In the genomic region with DNA sequence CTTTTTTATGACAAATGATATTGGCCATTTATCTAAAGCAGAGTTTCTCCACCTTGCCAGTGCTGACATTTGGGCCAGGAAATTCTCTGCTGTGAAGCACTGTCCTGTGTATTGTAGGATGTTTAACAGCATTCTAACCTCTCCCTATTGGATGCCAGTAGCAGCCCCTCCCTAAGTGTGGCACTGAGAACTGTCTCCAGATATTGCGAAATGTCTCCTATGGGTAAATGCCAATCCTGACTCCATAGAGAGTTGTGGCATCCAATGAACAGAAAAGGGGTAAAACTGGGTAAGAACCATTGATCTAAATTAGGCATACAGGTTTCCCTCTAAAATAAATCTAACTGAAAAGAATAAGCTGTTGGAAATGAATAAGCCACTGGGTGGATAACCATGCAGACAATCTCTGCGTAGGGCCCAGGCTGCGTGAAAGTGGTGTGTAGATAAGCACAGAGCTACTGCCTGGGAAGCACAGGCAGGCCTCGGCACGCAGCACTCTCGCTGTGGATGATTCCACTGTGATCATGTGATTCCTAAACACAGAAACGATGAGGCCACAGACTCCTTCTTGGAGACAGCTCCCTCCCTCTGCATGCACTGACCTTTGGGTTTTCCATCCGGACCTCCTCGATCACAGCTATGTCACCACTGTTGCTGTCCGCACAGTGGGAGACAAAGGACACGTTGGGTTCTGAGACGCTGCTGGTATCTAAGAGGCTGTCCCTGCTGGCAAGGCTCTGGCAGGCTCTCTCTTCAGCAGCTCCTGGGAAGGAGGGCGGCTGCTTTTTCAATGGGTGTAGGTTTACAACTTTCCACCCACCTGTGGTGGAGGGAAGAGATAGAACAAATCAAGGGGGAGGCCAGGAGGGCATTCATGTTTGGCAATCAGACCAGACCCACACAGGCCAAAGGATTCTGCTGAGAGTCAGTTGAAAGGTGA, we compare ENCODE assay signal across 23 cellular contexts. TPM values are rescaled to one million over a fixed set of nuclear protein-coding genes. Genes with fewer than 3 reads are reported as not detected.
A peak's percentile ranks its signal among the peaks of the same experiment; 100 is the strongest.
DNase-seq lines count a peak whose midpoint lies in the region; ATAC-seq and TF ChIP-seq lines count a peak whose summit lies in the region.
"Had no signal": no experiment of that assay in that cellular context is flagged by ENCODE, and none has a peak within 500 bp of the region (broad histone marks: within the 10 kb centered on the region; RNA-seq: fewer than 3 reads in every experiment).

No MANE protein-coding gene starts in this region.

- 60 to 73% methylated on average over 13 of the region's 13 CpGs for WGBS in esophagus, 2 donors
- WGBS in right cardiac atrium, result 64% methylated on average over 13 of the region's 13 CpGs

- peaks cover 0 to 3% (median 1%) of the 10 kb centered on the region in 3 donors for H3K27me3 Mint-ChIP-seq in CD14-positive monocyte (ENCODE audit: low read depth in 3 of 3)
- H3K27me3 Mint-ChIP-seq: activated naive CD8-positive, alpha-beta T cell treated with anti-CD3 and anti-CD28 coated beads for 36 hours; CD4-positive, CD25-positive, alpha-beta regulatory T cell; stimulated activated memory B cell treated with anti-CD40 and anti-IgM and Interleukin-4, amounts not matched to agents 10 μg/mL and 1 μg/mL and 100 μg/mL, for 72 hours had no signal

- H3K4me3 Mint-ChIP-seq in CD14-positive monocyte, result no peak overlapping the region
- H3K4me3 Mint-ChIP-seq: activated naive CD8-positive, alpha-beta T cell treated with anti-CD3 and anti-CD28 coated beads for 36 hours; brain; CD4-positive, CD25-positive, alpha-beta regulatory T cell; GM23338; stimulated activated memory B cell treated with anti-CD40 and anti-IgM and Interleukin-4, amounts not matched to agents 10 μg/mL and 1 μg/mL and 100 μg/mL, for 72 hours; T-helper 1 cell treated with Interleukin-12 subunit alpha and Interleukin-12 subunit beta and Interleukin-4 antibody, amounts not matched to agents 30 μg/mL and 1 μg/mL, for 36 hours had no signal

- no peaks in the 10 kb centered on the region for H3K9me3 Mint-ChIP-seq in CD14-positive monocyte
- H3K9me3 Mint-ChIP-seq: activated naive CD8-positive, alpha-beta T cell treated with anti-CD3 and anti-CD28 coated beads for 36 hours; brain; CD4-positive, CD25-positive, alpha-beta regulatory T cell; GM23338; stimulated activated memory B cell treated with anti-CD40 and anti-IgM and Interleukin-4, amounts not matched to agents 10 μg/mL and 1 μg/mL and 100 μg/mL, for 72 hours; T-helper 1 cell treated with Interleukin-12 subunit alpha and Interleukin-12 subunit beta and Interleukin-4 antibody, amounts not matched to agents 30 μg/mL and 1 μg/mL, for 36 hours had no signal

- ATAC-seq in right cardiac atrium (peak; percentile 77 to 81), GM18505 (IDR thresholded peaks at IDR 0.05; ENCODE audit: unreplicated experiment) (no peak)
- ATAC-seq: GM23338; stimulated activated memory B cell treated with anti-CD40 and anti-IgM and Interleukin-4, amounts not matched to agents 10 μg/mL and 1 μg/mL and 100 μg/mL, for 72 hours had no signal

- peak; percentile 26 for DNase-seq in AG10803 (ENCODE audit: low read depth)
- peak; percentile 59 for DNase-seq in NCI-H2171 treated with DMSO at 0.1 percent for 48 hours (lab: John Stamatoyannopoulos, UW)
- DNase-seq in right cardiac atrium, result peak in 1 of 3 donors; percentile 65
- no peak for DNase-seq in CD14-positive monocyte (ENCODE audit: low spot score)
- DNase-seq in activated CD8-positive, alpha-beta memory T cell treated with anti-CD3 and anti-CD28 coated beads, Interleukin-2, amount 50 U/mL, for 4 hours, result no peak
- no peak for DNase-seq in effector memory CD4-positive, alpha-beta T cell
- DNase-seq: activated naive CD8-positive, alpha-beta T cell treated with anti-CD3 and anti-CD28 coated beads for 36 hours; CD4-positive, CD25-positive, alpha-beta regulatory T cell; DMS53; mesendoderm; NCI-H2029; NCI-H524 treated with DMSO at 0.1 percent for 48 hours; SHP77 treated with DMSO at 0.1 percent for 48 hours; tibial artery; WERI-Rb-1 had no signal

- no peak overlapping the region for H3K4me3 ChIP-seq in AG10803 (ENCODE audit: low read length)
- H3K4me3 ChIP-seq in esophagus (ENCODE audit: low read depth in 1 of 2, low read length in 2 of 2), result no peak overlapping the region
- no peak overlapping the region for H3K4me3 ChIP-seq in right cardiac atrium (ENCODE audit: low read length)
- H3K4me3 ChIP-seq in effector memory CD4-positive, alpha-beta T cell (ENCODE audit: insufficient read depth, low read depth, low read length, poor library complexity, severe bottlenecking), result no peak overlapping the region
- H3K4me3 ChIP-seq: esophagus muscularis mucosa, GM23338, hepatocyte, tibial artery had no signal

- H3K27me3 ChIP-seq in esophagus (ENCODE audit: control insufficient read depth in 1 of 2, insufficient read depth in 2 of 2, low read length in 2 of 2) (no peaks in the 10 kb centered on the region), right cardiac atrium (ENCODE audit: control insufficient read depth, insufficient read depth) (no peaks in the 10 kb centered on the region)
- no peaks in the 10 kb centered on the region for H3K27me3 ChIP-seq in effector memory CD4-positive, alpha-beta T cell (replicated peaks; ENCODE audit: control insufficient read depth, insufficient read depth, low read length, poor library complexity, severe bottlenecking)
- H3K27me3 ChIP-seq: esophagus muscularis mucosa, hepatocyte, tibial artery had no signal

- H3K27ac ChIP-seq in esophagus (ENCODE audit: low read depth in 2 of 2, low read length in 1 of 2) (peak overlapping the region; percentile 14 to 73), right cardiac atrium (ENCODE audit: low read length) (peak overlapping the region; percentile 70)
- H3K27ac ChIP-seq in effector memory CD4-positive, alpha-beta T cell (ENCODE audit: insufficient read depth, low read length, poor library complexity, severe bottlenecking), result no peak overlapping the region
- H3K27ac ChIP-seq: esophagus muscularis mucosa, hepatocyte, tibial artery, WERI-Rb-1 had no signal

- peaks cover 0 to 4% of the 10 kb centered on the region in 2 donors for H3K4me1 ChIP-seq in esophagus (ENCODE audit: control insufficient read depth in 2 of 2, insufficient read depth in 2 of 2, low read length in 1 of 2)
- no peaks in the 10 kb centered on the region for H3K4me1 ChIP-seq in right cardiac atrium (ENCODE audit: control insufficient read depth, insufficient read depth, low read length)
- no peaks in the 10 kb centered on the region for H3K4me1 ChIP-seq in effector memory CD4-positive, alpha-beta T cell (ENCODE audit: control insufficient read depth, insufficient read depth, low read length, poor library complexity, severe bottlenecking)
- H3K4me1 ChIP-seq: tibial artery had no signal

- H3K27ac Mint-ChIP-seq in CD14-positive monocyte, result peak overlapping the region in 2 of 7 donors; percentile 36 to 77
- H3K27ac Mint-ChIP-seq: activated naive CD8-positive, alpha-beta T cell treated with anti-CD3 and anti-CD28 coated beads for 36 hours; GM23338; stimulated activated memory B cell treated with anti-CD40 and anti-IgM and Interleukin-4, amounts not matched to agents 10 μg/mL and 1 μg/mL and 100 μg/mL, for 72 hours; T-helper 1 cell treated with Interleukin-12 subunit alpha and Interleukin-12 subunit beta and Interleukin-4 antibody, amounts not matched to agents 30 μg/mL and 1 μg/mL, for 36 hours had no signal

- no peak for TF ChIP-seq POLR2A in GM18505 (IDR thresholded peaks at IDR 0.05; ENCODE audit: borderline replicate concordance, extremely low read depth, insufficient read depth, insufficient read length)

- no peaks in the 10 kb centered on the region for H3K4me1 Mint-ChIP-seq in CD14-positive monocyte
- H3K4me1 Mint-ChIP-seq: activated naive CD8-positive, alpha-beta T cell treated with anti-CD3 and anti-CD28 coated beads for 36 hours; brain; GM23338; stimulated activated memory B cell treated with anti-CD40 and anti-IgM and Interleukin-4, amounts not matched to agents 10 μg/mL and 1 μg/mL and 100 μg/mL, for 72 hours had no signal

- H3K36me3 Mint-ChIP-seq in CD14-positive monocyte, result peaks cover 95 to 99% of the 10 kb centered on the region in 2 donors

- no peak for TF ChIP-seq CTCF in AG10803 (conservative IDR thresholded peaks at IDR 0.05; ENCODE audit: low read length)
- TF ChIP-seq CTCF in CD14-positive monocyte (IDR thresholded peaks at IDR 0.05), result no peak

- intact Hi-C loops in right cardiac atrium (cut with DNase I) (no loop called here), CD14-positive monocyte (cut with micrococcal nuclease) (no loop called here)

- H3K36me3 ChIP-seq in esophagus (ENCODE audit: control insufficient read depth in 2 of 2, insufficient read depth in 2 of 2, low read length in 1 of 2), result peaks cover 51 to 72% of the 10 kb centered on the region in 2 donors
- peaks cover 70% of the 10 kb centered on the region for H3K36me3 ChIP-seq in effector memory CD4-positive, alpha-beta T cell (ENCODE audit: control insufficient read depth, insufficient read depth, low read length)

- no peaks in the 10 kb centered on the region for H3K9me3 ChIP-seq in esophagus (ENCODE audit: control insufficient read depth in 2 of 2, insufficient read depth in 1 of 2, low read depth in 1 of 2, low read length in 1 of 2)
- no peaks in the 10 kb centered on the region for H3K9me3 ChIP-seq in right cardiac atrium (ENCODE audit: control insufficient read depth, low read length)
- no peaks in the 10 kb centered on the region for H3K9me3 ChIP-seq in effector memory CD4-positive, alpha-beta T cell (ENCODE audit: control insufficient read depth, low read length)
- H3K9me3 ChIP-seq: esophagus muscularis mucosa, tibial artery had no signal

RNA-seq across cellular contexts. Expression of a gene that starts 44.1 kb away (rescaled TPM):
- 100 to 1,000 TPM in 1 of 2 donors, 10 to 100 TPM in 1; 85.4 to 109 TPM for polyA plus RNA-seq in esophagus
- 10 to 100 TPM; 49.8 to 58.6 (median 57.4) TPM for total RNA-seq in right cardiac atrium
- polyA plus RNA-seq in right cardiac atrium, result 49.0 TPM
- 10 to 100 TPM in 1 of 2 donors, 1 to 10 TPM in 1; 7.0 to 12.8 TPM for polyA plus RNA-seq in CD14-positive monocyte

RNA-seq across cellular contexts. Expression of a gene that starts 44.4 kb away (rescaled TPM):
- polyA plus RNA-seq in esophagus (10 to 100 TPM; 13.8 to 20.2 TPM), right cardiac atrium (7.0 TPM), CD14-positive monocyte (1 to 10 TPM; 2.4 to 5.0 TPM)
- total RNA-seq in right cardiac atrium, result 10 to 100 TPM; 10.0 to 13.4 (median 12.3) TPM

Comparison
In these comparisons a context has a peak if more than half of its experiments do, and no peak if none do; other contexts are left out.
1. DNase-seq: peak in AG10803 (single experiment) and NCI-H2171 treated with DMSO at 0.1 percent for 48 hours (single experiment); none in CD14-positive monocyte (single experiment), activated CD8-positive, alpha-beta memory T cell treated with anti-CD3 and anti-CD28 coated beads, Interleukin-2, amount 50 U/mL, for 4 hours (single experiment) and effector memory CD4-positive, alpha-beta T cell (0 of 3).